Comparison of ENCODE assay signal across 1 cellular context in the genomic region with DNA sequence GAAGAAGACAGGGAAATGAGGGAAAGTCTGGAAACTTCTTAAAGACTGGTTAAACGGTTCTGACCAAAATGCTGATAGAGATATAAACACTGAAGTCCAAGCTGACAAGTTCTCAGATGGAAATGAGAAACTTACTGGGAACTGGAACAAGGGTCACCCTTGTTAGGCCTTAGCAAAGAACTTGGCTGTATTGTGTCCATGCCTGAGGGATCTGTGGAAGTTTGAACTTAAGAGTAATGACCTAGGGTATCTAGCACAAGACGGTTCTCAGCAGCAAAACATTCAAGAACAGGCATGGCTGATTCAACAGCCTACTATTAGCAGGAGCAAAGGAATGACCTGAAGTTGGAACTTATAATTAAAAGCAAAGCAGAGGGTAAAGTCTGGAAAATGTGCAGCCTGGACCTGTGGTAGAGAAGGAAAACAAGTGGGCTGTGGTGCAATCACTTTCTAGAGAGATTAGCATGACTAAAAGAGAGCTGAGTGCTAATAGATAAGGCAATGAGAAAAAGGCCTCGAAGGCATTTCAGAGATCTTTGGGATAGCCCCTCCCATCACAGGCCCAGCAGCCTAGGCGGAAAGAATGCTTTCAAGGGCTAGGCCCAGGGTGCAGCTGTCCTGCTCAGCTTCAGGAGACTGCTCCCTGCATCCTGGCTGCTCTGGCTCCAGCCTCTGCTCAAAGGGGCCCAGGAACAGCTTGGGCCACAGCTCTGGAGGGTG.
A peak's percentile ranks its signal among the peaks of the same experiment; 100 is the strongest.
TF ChIP-seq lines count a peak whose summit lies in the region.

No MANE protein-coding gene starts in this region.

TF ChIP-seq in H1, 55 proteins besides CTCF, POLR2A, EP300 and RAD21 (continued from another document):
- 0 out of 2 replicates have a peak, but pooled peaks have one; percentile 4 for TF ChIP-seq TEAD4 (IDR thresholded peaks at IDR 0.05; ENCODE audit: low read depth, low read length)
- no peak for TF ChIP-seq RBBP5 (IDR thresholded peaks at IDR 0.05; ENCODE audit: borderline replicate concordance, low read depth, low read length)
